In the genomic region with DNA sequence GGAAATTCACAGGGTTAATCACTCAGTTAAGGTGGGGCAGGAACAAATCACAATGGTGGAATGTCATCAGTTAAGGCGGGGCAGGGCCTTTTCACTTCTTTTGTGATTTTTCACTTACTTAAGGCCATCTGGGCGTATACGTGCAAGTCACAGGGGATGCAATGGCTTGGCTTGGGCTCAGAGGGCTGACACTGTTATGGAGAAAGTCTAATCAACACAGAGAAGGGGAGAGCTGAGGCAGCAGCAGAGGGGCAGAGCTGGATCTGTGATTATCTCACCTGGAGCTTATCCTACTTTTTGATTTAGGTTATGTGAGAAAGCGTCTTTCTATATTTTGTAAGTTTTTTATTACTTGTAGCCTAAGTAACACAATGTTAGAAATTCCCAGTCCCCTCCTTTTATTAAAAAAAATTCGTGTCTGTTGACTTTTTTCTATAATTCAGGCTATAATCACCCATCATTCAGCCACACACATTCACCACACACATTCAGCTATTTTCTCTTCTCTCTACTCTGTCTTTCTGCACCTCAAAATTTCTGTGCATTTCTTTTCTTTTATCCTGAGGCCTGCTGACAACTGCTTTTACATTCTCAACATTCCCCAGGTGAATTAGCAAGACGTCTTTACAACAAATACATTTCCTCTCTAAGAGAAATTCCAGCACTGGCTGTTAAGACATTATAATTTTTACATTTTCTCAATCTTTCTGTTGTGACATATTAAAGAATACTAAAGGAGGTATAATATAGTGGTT, we compare ENCODE assay signal across 31 cellular contexts.
DNase-seq lines count a peak whose midpoint lies in the region; ATAC-seq, FAIRE-seq and TF ChIP-seq lines count a peak whose summit lies in the region.
"Had no signal": no experiment of that assay in that cellular context is flagged by ENCODE, and none has a peak within 500 bp of the region (broad histone marks: within the 10 kb centered on the region; RNA-seq: fewer than 3 reads in every experiment).

No MANE protein-coding gene starts in this region.

- DNase-seq in A549 (ENCODE audit: low read depth in 1 of 2, low spot score in 1 of 2): no peak
- DNase-seq in IMR-90: no peak
- no peak for DNase-seq in endothelial cell (ENCODE audit: low spot score)
- no peak for DNase-seq in mesothelial cell of epicardium (ENCODE audit: low spot score in 2 of 2, unreplicated experiment in 2 of 2)
- no peak for DNase-seq in NCI-H2107 treated with DMSO at 0.1 percent for 48 hours (lab: John Stamatoyannopoulos, UW; ENCODE audit: unreplicated experiment)
- no peak for DNase-seq in anterior cingulate cortex (lab: John Stamatoyannopoulos, UW)
- DNase-seq in kidney glomerular epithelial cell (lab: John Stamatoyannopoulos, UW): no peak
- DNase-seq: activated CD8-positive, alpha-beta T cell treated with anti-CD3 and anti-CD28 coated beads for 36 hours; activated naive CD4-positive, alpha-beta T cell treated with anti-CD3 and anti-CD28 coated beads for 36 hours; AML-193; CD4-positive, alpha-beta memory T cell; kidney; MM.1S; mucosa of descending colon; NCI-H1417; NCI-H2029 treated with DMSO at 0.1 percent for 48 hours; NCI-H2227 treated with DMSO at 0.1 percent for 48 hours; NCI-H526; pancreas; PC-9; Right ventricle myocardium superior; stimulated activated naive CD4-positive, alpha-beta T cell; T-helper 17 cell had no signal

- H3K36me3 Mint-ChIP-seq in endothelial cell (ENCODE audit: low read depth, unreplicated experiment): no peaks in the 10 kb centered on the region
- H3K36me3 Mint-ChIP-seq in mesothelial cell of epicardium: no peaks in the 10 kb centered on the region
- H3K36me3 Mint-ChIP-seq: CD4-positive, alpha-beta memory T cell; natural killer cell treated with Interleukin-12 subunit alpha and Interleukin-12 subunit beta and Interleukin-15 and Interleukin-18, amount 100 ng/mL, for 72 hours had no signal

- H2AK9ac ChIP-seq in IMR-90 (replicated peaks; ENCODE audit: low read depth, low read length, poor library complexity): no peak overlapping the region

- H2BK5ac ChIP-seq in IMR-90 (ENCODE audit: low read depth, low read length, poor library complexity, severe bottlenecking): no peak overlapping the region

- H3K4me1 ChIP-seq in A549: peaks cover 9% of the 10 kb centered on the region; the same call in 2 of the 3 replicates
- H3K4me1 ChIP-seq in IMR-90 (ENCODE audit: control insufficient read depth, insufficient read depth, low read length): no peaks in the 10 kb centered on the region; the same call in 1 of the 2 replicates
- H3K4me1 ChIP-seq: pancreas had no signal

- no peak for TF ChIP-seq POLR2A in A549 (IDR thresholded peaks at IDR 0.05; ENCODE audit: low read length)
- TF ChIP-seq POLR2A in IMR-90 (IDR thresholded peaks at IDR 0.05; ENCODE audit: low read depth, low read length): no peak

- 47% methylated on average over 6 of the region's 6 CpGs for WGBS in A549 (ENCODE audit: missing lambda C conversion rate)
- 71% methylated on average over 1 of the region's 6 CpGs; no CpG with 5 or more reads in 1 of the 2 experiments for WGBS in IMR-90 (ENCODE audit: extremely low coverage in 2 of 2, insufficient read length in 1 of 2), 2 experiments

- CTCF ChIA-PET in A549 (lab: Yijun Ruan, JAX): no interaction called here
- CTCF ChIA-PET in IMR-90 (lab: Yijun Ruan, JAX): interaction anchor here (0.7 kb wide), 1 partner anchor 39 kb away, joined by 3 read pairs; no protein-coding TSS in a partner anchor

- no peak overlapping the region for H2AFZ ChIP-seq in IMR-90 (replicated peaks; ENCODE audit: low read length, poor library complexity)
- H2AFZ ChIP-seq: GM23248, PC-9 had no signal

- H3K4me3 ChIP-seq in A549 (no peak overlapping the region), IMR-90 (ENCODE audit: insufficient read depth, low read depth, low read length) (no peak overlapping the region)
- H3K4me3 ChIP-seq: GM23248, mucosa of descending colon, pancreas, PC-9, smooth muscle cell had no signal

- ATAC-seq in A549 (no peak), IMR-90 (ENCODE audit: low read depth) (no peak), GM18519 (IDR thresholded peaks at IDR 0.05; ENCODE audit: low FRiP score, unreplicated experiment) (no peak)
- ATAC-seq: activated CD8-positive, alpha-beta T cell treated with anti-CD3 and anti-CD28 coated beads for 36 hours; mucosa of descending colon; natural killer cell treated with Interleukin-12 subunit alpha and Interleukin-12 subunit beta and Interleukin-15 and Interleukin-18, amount 100 ng/mL, for 72 hours; pancreas; T-helper 17 cell had no signal

- TF ChIP-seq RAD21 in A549 (conservative IDR thresholded peaks at IDR 0.05 in 1 of 2, IDR thresholded peaks at IDR 0.05 in 1 of 2): no peak
- no peak for TF ChIP-seq RAD21 in IMR-90 (IDR thresholded peaks at IDR 0.05; ENCODE audit: low read length)

- peaks cover 2% of the 10 kb centered on the region; the same call in 1 of the 2 replicates for H3K9me1 ChIP-seq in IMR-90 (ENCODE audit: insufficient read depth, low read length)

- H3K14ac ChIP-seq in IMR-90 (replicated peaks; ENCODE audit: low read depth, low read length): no peak overlapping the region

- no peak overlapping the region for H2AK5ac ChIP-seq in IMR-90 (ENCODE audit: low read depth, low read length)

- H3K56ac ChIP-seq in IMR-90 (ENCODE audit: extremely low read depth, insufficient read depth, low read length): no peak overlapping the region

- H4K20me1 ChIP-seq in IMR-90 (ENCODE audit: insufficient read depth, low read length): no peaks in the 10 kb centered on the region

- H3K36me3 ChIP-seq in IMR-90 (ENCODE audit: control insufficient read depth, insufficient read depth, low read length): no peaks in the 10 kb centered on the region
- H3K36me3 ChIP-seq: pancreas had no signal

- H3K9ac ChIP-seq in IMR-90 (ENCODE audit: low read depth, low read length): no peak overlapping the region
- H3K9ac ChIP-seq: GM23248, KMS-11 had no signal

- H4K8ac ChIP-seq in IMR-90 (ENCODE audit: low read depth in 2 of 2, low read length in 2 of 2): no peak overlapping the region

- H3K27me3 Mint-ChIP-seq in endothelial cell (ENCODE audit: unreplicated experiment) (peaks cover 2% of the 10 kb centered on the region), mesothelial cell of epicardium (ENCODE audit: low read depth) (no peaks in the 10 kb centered on the region)
- H3K27me3 Mint-ChIP-seq: activated CD8-positive, alpha-beta T cell treated with anti-CD3 and anti-CD28 coated beads for 36 hours; CD4-positive, alpha-beta memory T cell; natural killer cell treated with Interleukin-12 subunit alpha and Interleukin-12 subunit beta and Interleukin-15 and Interleukin-18, amount 100 ng/mL, for 72 hours; T-helper 17 cell had no signal

- H3K9me3 Mint-ChIP-seq in endothelial cell (ENCODE audit: unreplicated experiment) (no peaks in the 10 kb centered on the region), mesothelial cell of epicardium (no peaks in the 10 kb centered on the region)
- H3K9me3 Mint-ChIP-seq: activated CD8-positive, alpha-beta T cell treated with anti-CD3 and anti-CD28 coated beads for 36 hours; activated naive CD4-positive, alpha-beta T cell treated with anti-CD3 and anti-CD28 coated beads for 36 hours had no signal

- TF ChIP-seq CTCF in A549 (IDR thresholded peaks at IDR 0.05) (no peak), IMR-90 (conservative IDR thresholded peaks at IDR 0.05; ENCODE audit: low read depth, low read length) (no peak), endothelial cell (IDR thresholded peaks at IDR 0.05; ENCODE audit: unreplicated experiment) (no peak), mesothelial cell of epicardium (IDR thresholded peaks at IDR 0.05; ENCODE audit: unreplicated experiment) (no peak)

- no peak overlapping the region; the same call in 1 of the 2 replicates for H2BK120ac ChIP-seq in IMR-90 (ENCODE audit: low read depth, low read length)

- H4K5ac ChIP-seq in IMR-90 (ENCODE audit: low read depth, low read length): no peak overlapping the region

- no peak overlapping the region for H3K4me3 Mint-ChIP-seq in endothelial cell (ENCODE audit: unreplicated experiment)
- H3K4me3 Mint-ChIP-seq in mesothelial cell of epicardium: no peak overlapping the region
- H3K4me3 Mint-ChIP-seq: activated CD8-positive, alpha-beta T cell treated with anti-CD3 and anti-CD28 coated beads for 36 hours; activated naive CD4-positive, alpha-beta T cell treated with anti-CD3 and anti-CD28 coated beads for 36 hours; CD4-positive, alpha-beta memory T cell; natural killer cell treated with Interleukin-12 subunit alpha and Interleukin-12 subunit beta and Interleukin-15 and Interleukin-18, amount 100 ng/mL, for 72 hours; T-helper 17 cell had no signal

- H3K4ac ChIP-seq in IMR-90 (ENCODE audit: low read depth, low read length): peak overlapping the region; percentile 54; the same call in 1 of the 2 replicates

- in situ Hi-C loops in IMR-90 (cut with MboI; ENCODE audit: low sequenced_read_pairs): no loop called here

- peak overlapping the region; percentile 3 for H3K27ac Mint-ChIP-seq in endothelial cell (ENCODE audit: unreplicated experiment)
- H3K27ac Mint-ChIP-seq in mesothelial cell of epicardium: peak overlapping the region; percentile 55
- H3K27ac Mint-ChIP-seq: activated CD8-positive, alpha-beta T cell treated with anti-CD3 and anti-CD28 coated beads for 36 hours; activated naive CD4-positive, alpha-beta T cell treated with anti-CD3 and anti-CD28 coated beads for 36 hours; CD4-positive, alpha-beta memory T cell; natural killer cell treated with Interleukin-12 subunit alpha and Interleukin-12 subunit beta and Interleukin-15 and Interleukin-18, amount 100 ng/mL, for 72 hours; T-helper 17 cell had no signal

- H2BK20ac ChIP-seq in IMR-90 (ENCODE audit: low read depth, low read length): 0 out of 2 replicates have a peak overlapping the region, but pooled peaks have one; percentile 63

- no peaks in the 10 kb centered on the region for H3K27me3 ChIP-seq in IMR-90 (ENCODE audit: control insufficient read depth, insufficient read depth, low read length)
- H3K27me3 ChIP-seq: pancreas had no signal

- no peak overlapping the region for H3K23ac ChIP-seq in IMR-90 (ENCODE audit: low read depth, low read length)

- no peak for FAIRE-seq in A549 (lab: Jason Lieb, UNC)
- FAIRE-seq: A204.1, bronchial epithelial cell, GM19239, kidney, pancreas had no signal

- H2BK15ac ChIP-seq in IMR-90 (ENCODE audit: low read depth, low read length): no peak overlapping the region

- H3K4me2 ChIP-seq in A549 (peak overlapping the region; percentile 31; the same call in 2 of the 3 replicates), IMR-90 (ENCODE audit: low read depth, low read length) (no peak overlapping the region)
- H3K4me2 ChIP-seq: KMS-11, PC-9, smooth muscle cell had no signal

- no TSS peak for BruUV-seq in IMR-90 (replicated peaks; lab: Mats Ljungman, UMichigan)

- no peak overlapping the region for H4K91ac ChIP-seq in IMR-90 (ENCODE audit: insufficient read depth, low read depth, low read length)

- no peak overlapping the region for H3K27ac ChIP-seq in A549
- no peak overlapping the region for H3K27ac ChIP-seq in IMR-90 (ENCODE audit: insufficient read depth, low read length)
- H3K27ac ChIP-seq: GM23248, KMS-11, pancreas, PC-9 had no signal

- POLR2A ChIA-PET in A549 (lab: Yijun Ruan, JAX) (no interaction called here), IMR-90 (lab: Charles Lee; ENCODE audit: unreplicated experiment) (no interaction called here)

- H3K18ac ChIP-seq in IMR-90 (ENCODE audit: low read depth, low read length): no peak overlapping the region; the same call in 1 of the 2 replicates

- H3K4me1 Mint-ChIP-seq in endothelial cell (ENCODE audit: unreplicated experiment): peaks cover 7% of the 10 kb centered on the region
- H3K4me1 Mint-ChIP-seq in mesothelial cell of epicardium: peaks cover 13% of the 10 kb centered on the region
- H3K4me1 Mint-ChIP-seq: CD4-positive, alpha-beta memory T cell; T-helper 17 cell had no signal

- no peaks in the 10 kb centered on the region for H3K79me1 ChIP-seq in IMR-90 (ENCODE audit: low read depth in 1 of 2, low read length in 2 of 2)

- intact Hi-C loops in IMR-90 (cut with micrococcal nuclease): no loop called here

- no peak for TF ChIP-seq EP300 in A549 (IDR thresholded peaks at IDR 0.05)

- dilution Hi-C loops in IMR-90 (cut with HindIII; ENCODE audit: low sequenced_read_pairs, unreplicated experiment): no loop called here

- no peaks in the 10 kb centered on the region for H3K9me3 ChIP-seq in A549
- H3K9me3 ChIP-seq in IMR-90 (ENCODE audit: control insufficient read depth, insufficient read depth, low read length): no peaks in the 10 kb centered on the region
- H3K9me3 ChIP-seq: mucosa of descending colon, pancreas had no signal
